ENCODE assay signal across 9 cellular contexts in the genomic region with DNA sequence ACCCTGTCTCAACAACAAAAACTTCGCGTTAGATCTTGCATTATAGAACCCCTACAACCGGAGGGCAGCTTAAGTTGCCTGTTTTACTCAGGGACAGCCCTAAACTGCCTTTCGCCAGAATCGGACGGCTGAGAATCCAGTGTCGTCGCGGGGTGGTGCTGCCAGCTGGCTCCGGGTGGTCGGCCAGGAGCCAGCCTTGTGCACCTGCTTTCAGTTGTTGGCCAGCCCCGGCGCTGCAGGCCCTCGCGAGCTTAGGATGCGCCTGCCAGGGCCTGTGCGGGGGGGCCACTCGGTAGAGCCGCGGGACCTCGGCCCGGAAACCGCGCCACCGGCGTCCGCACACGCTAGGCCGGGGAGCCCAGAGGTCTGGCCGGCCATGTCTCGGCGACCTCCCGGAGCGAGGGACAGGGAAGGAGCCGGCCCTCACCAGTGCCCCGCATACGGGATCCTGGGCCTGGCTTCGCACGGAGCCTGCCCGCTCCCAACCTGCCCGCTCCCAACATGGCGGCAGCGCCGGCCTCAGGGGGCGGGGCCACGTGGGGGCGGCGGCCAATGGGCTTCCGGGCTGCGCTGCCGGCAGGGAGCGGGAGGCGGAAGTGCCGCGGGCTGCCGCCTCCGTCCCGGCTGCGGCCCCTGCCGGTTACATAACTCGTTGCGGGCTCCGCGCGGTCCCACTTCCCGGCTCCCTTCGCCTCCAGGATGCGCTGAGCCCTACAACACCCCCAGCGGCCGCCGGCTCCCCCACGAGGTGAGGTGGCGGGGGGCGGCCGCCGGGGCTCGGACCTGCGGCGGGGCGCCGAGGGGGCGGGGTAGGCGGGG. TPM values are rescaled to one million over a fixed set of nuclear protein-coding genes. Genes with fewer than 3 reads are reported as not detected.
DNase-seq lines count a peak whose midpoint lies in the region; ATAC-seq and TF ChIP-seq lines count a peak whose summit lies in the region.
"Had no signal": no experiment of that assay in that cellular context is flagged by ENCODE, and none has a peak within 500 bp of the region (broad histone marks: within the 10 kb centered on the region; RNA-seq: fewer than 3 reads in every experiment).

No MANE protein-coding gene starts in this region.

- peak overlapping the region; percentile 97 for H3K27ac ChIP-seq in layer of hippocampus (ENCODE audit: low read depth, low read length)

- H3K36me3 ChIP-seq in BE2C, result no peaks in the 10 kb centered on the region; the same call in 1 of the 2 replicates

- H3K27me3 ChIP-seq in BE2C (no peaks in the 10 kb centered on the region), layer of hippocampus (ENCODE audit: control insufficient read depth, insufficient read depth, low read length) (no peaks in the 10 kb centered on the region)

- peaks cover 8% of the 10 kb centered on the region for H3K4me1 ChIP-seq in BE2C

- peak; percentile 46 for TF ChIP-seq CTCF in BE2C (IDR thresholded peaks at IDR 0.05; ENCODE audit: low read depth, low read length)

- no peaks in the 10 kb centered on the region for H3K9me3 ChIP-seq in BE2C

- DNase-seq in BE2C (peak; percentile 95), NCI-H345 (lab: John Stamatoyannopoulos, UW) (peak; percentile 92), cerebellum (ENCODE audit: low spot score) (peak; percentile 98)
- DNase-seq in activated CD4-positive, alpha-beta T cell treated with anti-CD3 and anti-CD28 coated beads for 24 hours (ENCODE audit: low read depth in 2 of 2), result peak; percentile 80 to 83
- DNase-seq in stimulated activated CD4-positive, alpha-beta T cell treated with anti-CD3 and anti-CD28 coated beads, Interleukin-1b, Interleukin-23, amount 100 ng/mL, for 24 hours (ENCODE audit: low read depth in 4 of 4, low spot score in 1 of 4), result peak; percentile 64 to 85 (median 73)

- peak overlapping the region; percentile 91 for H3K4me3 ChIP-seq in BE2C (ENCODE audit: low read depth, low read length)

- ATAC-seq in GM19043 (IDR thresholded peaks at IDR 0.05; ENCODE audit: low read depth, unreplicated experiment) (peak; percentile 69), HG03354 (IDR thresholded peaks at IDR 0.05; ENCODE audit: poor library complexity, severe bottlenecking, unreplicated experiment) (peak; percentile 79)

RNA-seq across cellular contexts. Expression of a gene that starts 14.2 kb away (rescaled TPM):
- 77.0 TPM for polyA plus RNA-seq in BE2C (2012; ENCODE audit: insufficient read depth, insufficient read length, low read depth)
- 12.5 TPM for total RNA-seq in cerebellum

RNA-seq across cellular contexts. Expression of a gene that starts 14.3 kb away (rescaled TPM):
- polyA plus RNA-seq in BE2C (2012; ENCODE audit: insufficient read depth, insufficient read length, low read depth), result 3.9 TPM
- total RNA-seq in cerebellum, result 3.6 TPM

RNA-seq across cellular contexts. Expression of a gene that starts 37.6 kb away (rescaled TPM):
- not detected for polyA plus RNA-seq in BE2C (2012; ENCODE audit: insufficient read depth, insufficient read length, low read depth)
- total RNA-seq in cerebellum, result not detected
- total RNA-seq: glomerular endothelial cell had no signal

RNA-seq across cellular contexts. Expression of a gene that starts 43.2 kb away (rescaled TPM):
- 41.5 TPM for polyA plus RNA-seq in BE2C (2012; ENCODE audit: insufficient read depth, insufficient read length, low read depth)
- total RNA-seq in cerebellum, result 24.6 TPM

RNA-seq across cellular contexts. Expression of a gene that starts 56.6 kb away (rescaled TPM):
- 7.5 TPM for polyA plus RNA-seq in BE2C (2012; ENCODE audit: insufficient read depth, insufficient read length, low read depth)
- total RNA-seq in cerebellum, result 7.8 TPM

Comparison
In these comparisons a context has a peak if more than half of its experiments do, and no peak if none do; other contexts are left out.
1. Peak in every context shown above with its lines: DNase-seq, ATAC-seq, H3K4me3 ChIP-seq and H3K27ac ChIP-seq.